In the genomic region with DNA sequence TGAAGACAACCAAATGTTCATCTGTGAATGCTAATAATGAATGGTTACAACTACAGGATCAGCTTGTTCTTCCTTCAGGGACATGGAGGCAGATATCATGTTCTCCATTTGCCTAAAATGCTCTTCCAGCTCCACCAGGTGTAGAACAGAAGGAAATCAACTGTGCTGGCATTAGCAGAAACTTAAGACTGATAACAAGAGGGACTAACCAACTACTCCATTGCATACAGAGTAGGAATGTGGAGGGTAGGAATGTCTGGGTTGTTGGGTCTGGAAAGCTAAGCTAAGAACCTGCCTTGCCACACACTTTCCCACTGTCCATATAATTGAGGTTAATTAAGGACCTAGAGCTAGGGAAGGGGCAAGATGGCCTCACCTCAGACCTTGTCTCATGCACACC, we compare ENCODE assay signal across 31 cellular contexts. TPM values are rescaled to one million over a fixed set of nuclear protein-coding genes. Genes with fewer than 3 reads are reported as not detected.
DNase-seq lines count a peak whose midpoint lies in the region; ATAC-seq, FAIRE-seq and TF ChIP-seq lines count a peak whose summit lies in the region.
"Had no signal": no experiment of that assay in that cellular context is flagged by ENCODE, and none has a peak within 500 bp of the region (broad histone marks: within the 10 kb centered on the region; RNA-seq: fewer than 3 reads in every experiment).

No MANE protein-coding gene starts in this region.

- H3K27ac ChIP-seq in CD8-positive, alpha-beta memory T cell (ENCODE audit: low read depth, low read length), result peak overlapping the region; percentile 19
- peak overlapping the region; percentile 93 for H3K27ac ChIP-seq in K562 (ENCODE audit: extremely low read depth, low read depth, low read length)
- H3K27ac ChIP-seq: C4-2B had no signal

- FAIRE-seq in K562 (lab: Jason Lieb, UNC), result no peak
- FAIRE-seq: A204.1, GM12878, GM12892, GM18507, GM19239 had no signal

- H3K9me1 ChIP-seq in K562 (ENCODE audit: control insufficient read depth, insufficient read depth, low read length), result peaks cover 2% of the 10 kb centered on the region

- H3K4me3 Mint-ChIP-seq in CD8-positive, alpha-beta memory T cell, result no peak overlapping the region
- H3K4me3 Mint-ChIP-seq in naive thymus-derived CD8-positive, alpha-beta T cell, result no peak overlapping the region
- H3K4me3 Mint-ChIP-seq in nephron progenitor cell, result no peak overlapping the region
- H3K4me3 Mint-ChIP-seq: CD4-positive, alpha-beta T cell; CD8-positive, alpha-beta T cell had no signal

- TF ChIP-seq EP300 in K562 (IDR thresholded peaks at IDR 0.05; ENCODE audit: low read length), result no peak

- peaks cover 5 to 8% (median 7%) of the 10 kb centered on the region in 3 donors for H3K4me1 Mint-ChIP-seq in CD8-positive, alpha-beta memory T cell
- peaks cover 9 to 17% (median 11%) of the 10 kb centered on the region in 4 donors for H3K4me1 Mint-ChIP-seq in naive thymus-derived CD8-positive, alpha-beta T cell
- H3K4me1 Mint-ChIP-seq in nephron progenitor cell, result no peaks in the 10 kb centered on the region

- peak overlapping the region in 1 of 8 donors; percentile 52 for H3K27ac Mint-ChIP-seq in CD8-positive, alpha-beta memory T cell
- no peak overlapping the region for H3K27ac Mint-ChIP-seq in naive thymus-derived CD8-positive, alpha-beta T cell
- H3K27ac Mint-ChIP-seq in nephron progenitor cell, result no peak overlapping the region
- H3K27ac Mint-ChIP-seq: CD4-positive, alpha-beta T cell; CD8-positive, alpha-beta T cell had no signal

- TF ChIP-seq RAD21 in K562 (CRISPR knock-in tag; conservative IDR thresholded peaks at IDR 0.05 in 1 of 2, IDR thresholded peaks at IDR 0.05 in 1 of 2), result peak; percentile 34 to 48

- H3K9me2 ChIP-seq in Loucy (replicated peaks; ENCODE audit: low read depth, low read length), result no peaks in the 10 kb centered on the region

- in situ Hi-C loops in K562 (cut with MboI), result no loop called here

- no peaks in the 10 kb centered on the region for H3F3A ChIP-seq in Loucy (ENCODE audit: low read depth)

- TF ChIP-seq CTCF in Loucy (conservative IDR thresholded peaks at IDR 0.05; ENCODE audit: low read length), result no peak
- peak in 1 of 3 experiments; percentile 11; a peak in 1 of 6 replicates for TF ChIP-seq CTCF in K562 (IDR thresholded peaks at IDR 0.05 in 2 of 3, conservative IDR thresholded peaks at IDR 0.05 in 1 of 3; ENCODE audit: insufficient read depth in 2 of 3, low read depth in 1 of 3, low read length in 3 of 3)
- TF ChIP-seq CTCF in nephron progenitor cell (IDR thresholded peaks at IDR 0.05), result no peak

- TF ChIP-seq POLR2A in K562 (conservative IDR thresholded peaks at IDR 0.05), result no peak

- H3K9ac ChIP-seq in Loucy (ENCODE audit: low read depth, low read length, poor library complexity, severe bottlenecking), result peak overlapping the region; percentile 2
- 0 out of 4 replicates have a peak overlapping the region, but pooled peaks of 1 of the 2 experiments have one; percentile 49 for H3K9ac ChIP-seq in K562 (ENCODE audit: insufficient read depth in 1 of 2, low read depth in 2 of 2, low read length in 2 of 2)
- H3K9ac ChIP-seq: BLaER1 treated with 17β-estradiol and CSF1 and Interleukin-3, amounts not matched to agents 10 nM and 100 nM had no signal

- H2AFZ ChIP-seq in Loucy (ENCODE audit: low read length), result no peak overlapping the region
- peak overlapping the region; percentile 57 for H2AFZ ChIP-seq in K562 (ENCODE audit: low read depth, low read length)

- H3K9me3 ChIP-seq in CD8-positive, alpha-beta memory T cell (ENCODE audit: low read length), result no peaks in the 10 kb centered on the region
- H3K9me3 ChIP-seq in Loucy (ENCODE audit: insufficient read depth, low read depth, low read length) (no peaks in the 10 kb centered on the region), K562 (replicated peaks; ENCODE audit: control insufficient read depth, insufficient read depth, low read depth, low read length) (no peaks in the 10 kb centered on the region)
- H3K9me3 ChIP-seq: BE2C; BLaER1 treated with 17β-estradiol and CSF1 and Interleukin-3, amounts not matched to agents 10 nM and 100 nM had no signal

- no peak overlapping the region for H3K4me2 ChIP-seq in Loucy (ENCODE audit: low read depth, low read length, poor library complexity, severe bottlenecking)
- H3K4me2 ChIP-seq in K562 (ENCODE audit: insufficient read depth, low read length), result peak overlapping the region; percentile 77; the same call in 1 of the 2 replicates

- no peak overlapping the region for H3K4me3 ChIP-seq in CD8-positive, alpha-beta memory T cell (ENCODE audit: low read length)
- no peak overlapping the region for H3K4me3 ChIP-seq in Loucy (ENCODE audit: low read length, poor library complexity, severe bottlenecking)
- H3K4me3 ChIP-seq in K562, result no peak overlapping the region
- H3K4me3 ChIP-seq: BLaER1 treated with 17β-estradiol and CSF1 and Interleukin-3, amounts not matched to agents 10 nM and 100 nM; GM12878 had no signal

- no peaks in the 10 kb centered on the region for H3K27me3 ChIP-seq in CD8-positive, alpha-beta memory T cell (ENCODE audit: insufficient read depth, low read length, poor library complexity, severe bottlenecking)
- H3K27me3 ChIP-seq in Loucy (ENCODE audit: insufficient read depth, low read length, poor library complexity, severe bottlenecking) (no peaks in the 10 kb centered on the region), K562 (ENCODE audit: control insufficient read depth in 2 of 2, insufficient read depth in 2 of 2, low read length in 2 of 2) (no peaks in the 10 kb centered on the region)
- H3K27me3 ChIP-seq: BLaER1 treated with 17β-estradiol and CSF1 and Interleukin-3, amounts not matched to agents 10 nM and 100 nM had no signal

- no TSS peak for BruUV-seq in K562 (replicated peaks; lab: Mats Ljungman, UMichigan)

- CTCF ChIA-PET in CD8-positive, alpha-beta memory T cell (lab: Charles Lee), result no interaction called here
- CTCF ChIA-PET in K562 (lab: Yijun Ruan, JAX; ENCODE audit: low intra/inter-chr PET ratio), result no interaction called here

- no peaks in the 10 kb centered on the region for H3K36me3 Mint-ChIP-seq in CD8-positive, alpha-beta memory T cell
- H3K36me3 Mint-ChIP-seq in naive thymus-derived CD8-positive, alpha-beta T cell, result no peaks in the 10 kb centered on the region
- H3K36me3 Mint-ChIP-seq in nephron progenitor cell (ENCODE audit: low read depth), result no peaks in the 10 kb centered on the region
- H3K36me3 Mint-ChIP-seq: CD8-positive, alpha-beta T cell had no signal

- no peak for ATAC-seq in K562
- ATAC-seq in naive thymus-derived CD8-positive, alpha-beta T cell, result no peak
- ATAC-seq in GM19023 (IDR thresholded peaks at IDR 0.05; ENCODE audit: unreplicated experiment), result no peak
- ATAC-seq: CD8-positive, alpha-beta T cell; GM12878 had no signal

- H3K9me3 Mint-ChIP-seq in CD8-positive, alpha-beta memory T cell, result no peaks in the 10 kb centered on the region
- no peaks in the 10 kb centered on the region for H3K9me3 Mint-ChIP-seq in naive thymus-derived CD8-positive, alpha-beta T cell
- H3K9me3 Mint-ChIP-seq in nephron progenitor cell, result no peaks in the 10 kb centered on the region
- H3K9me3 Mint-ChIP-seq: CD4-positive, alpha-beta T cell; CD8-positive, alpha-beta T cell had no signal

- no peak for DNase-seq in CD8-positive, alpha-beta memory T cell
- DNase-seq in K562 (ENCODE audit: extremely low read depth in 1 of 4, low spot score in 3 of 4) (no peak), NCI-H526 treated with DMSO at 0.1 percent for 48 hours (lab: John Stamatoyannopoulos, UW) (no peak), nephron progenitor cell (no peak)
- no peak for DNase-seq in naive thymus-derived CD8-positive, alpha-beta T cell
- DNase-seq: 8988T; ACHN; BE2C; CD4-positive, alpha-beta T cell; COR-L47; DMS 273 treated with DMSO at 0.1 percent for 48 hours; DMS153; DMS53; DMS79; DND-41; EL; GDM1 had no signal

- intact Hi-C loops in K562 (cut with micrococcal nuclease), result loop anchor here (5.0 kb wide), 1 partner anchor 76 kb away; no protein-coding TSS in a partner anchor

- no peaks in the 10 kb centered on the region for H3K79me2 ChIP-seq in Loucy (ENCODE audit: insufficient read depth, low read length)
- H3K79me2 ChIP-seq in K562 (ENCODE audit: control insufficient read depth, insufficient read depth, low read length), result no peaks in the 10 kb centered on the region

- peaks cover 6% of the 10 kb centered on the region for H3K4me1 ChIP-seq in CD8-positive, alpha-beta memory T cell (ENCODE audit: insufficient read depth, low read length)
- H3K4me1 ChIP-seq in Loucy (ENCODE audit: insufficient read depth, low read length, poor library complexity, severe bottlenecking) (peaks cover 48% of the 10 kb centered on the region), K562 (replicated peaks in 1 of 2; ENCODE audit: control insufficient read depth in 2 of 2, insufficient read depth in 2 of 2, low read length in 2 of 2) (peaks cover 30 to 40% of the 10 kb centered on the region in 2 experiments; a peak in 4 of 5 replicates)
- H3K4me1 ChIP-seq: BE2C had no signal

- POLR2A ChIA-PET in CD8-positive, alpha-beta memory T cell (lab: Charles Lee), result no interaction called here
- POLR2A ChIA-PET in K562 (lab: Yijun Ruan, JAX), result interaction anchor here (0.6 to 1.8 kb wide), 4 partner anchors 9 to 18 kb away, joined by 3 to 5 read pairs (median 4); partner anchors contain the start of gene KRT1
- POLR2A ChIA-PET in naive thymus-derived CD8-positive, alpha-beta T cell (lab: Charles Lee), result interaction anchor here (1.3 kb wide), 1 partner anchor 24 kb away, joined by 3 read pairs; no protein-coding TSS in a partner anchor

- peaks cover 7 to 31% of the 10 kb centered on the region in 2 donors for H3K27me3 Mint-ChIP-seq in CD8-positive, alpha-beta memory T cell
- H3K27me3 Mint-ChIP-seq in naive thymus-derived CD8-positive, alpha-beta T cell, result no peaks in the 10 kb centered on the region
- peaks cover 9% of the 10 kb centered on the region for H3K27me3 Mint-ChIP-seq in nephron progenitor cell (ENCODE audit: low read depth, poor library complexity)
- H3K27me3 Mint-ChIP-seq: CD4-positive, alpha-beta T cell had no signal

- no peaks in the 10 kb centered on the region for H3K36me3 ChIP-seq in CD8-positive, alpha-beta memory T cell (ENCODE audit: insufficient read depth, low read length)
- H3K36me3 ChIP-seq in Loucy (ENCODE audit: insufficient read depth, low read length) (no peaks in the 10 kb centered on the region), K562 (ENCODE audit: control insufficient read depth, insufficient read depth, low read length) (no peaks in the 10 kb centered on the region)
- H3K36me3 ChIP-seq: BE2C; BLaER1 treated with 17β-estradiol and CSF1 and Interleukin-3, amounts not matched to agents 10 nM and 100 nM had no signal

- H4K20me1 ChIP-seq in Loucy (ENCODE audit: insufficient read depth, low read length, poor library complexity, severe bottlenecking) (no peaks in the 10 kb centered on the region), K562 (replicated peaks; ENCODE audit: control insufficient read depth, insufficient read depth, low read length) (no peaks in the 10 kb centered on the region)
- H4K20me1 ChIP-seq: BLaER1 treated with 17β-estradiol and CSF1 and Interleukin-3, amounts not matched to agents 10 nM and 100 nM had no signal

RNA-seq across cellular contexts. Expression of gene KRT2, which starts 11.4 kb away (rescaled TPM):
- not detected for total RNA-seq in CD8-positive, alpha-beta memory T cell
- polyA plus RNA-seq in CD8-positive, alpha-beta memory T cell, result 0.16 TPM
- total RNA-seq in K562 (2011; cell fraction: chromatin; rRNA removed; ENCODE audit: low replicate concordance), result not detected in 2 replicates
- total RNA-seq in K562 (2011; cell fraction: nucleolus; rRNA removed), result not detected in 2 replicates
- not detected in 2 replicates for total RNA-seq in K562 (2011; cell fraction: nucleoplasm; rRNA removed)
- total RNA-seq in K562 (2014; rRNA removed) (0.04 TPM in 1 of 2 replicates, not detected in the other), K562 (2014; rRNA removed; fragmentation: Illumina TruSeq; extraction: Trizol) (0.04 and 0.10 TPM in 2 replicates), K562 (2015; rRNA removed; fragmentation: Illumina TruSeq; extraction: Trizol) (0.60 and 0.69 TPM in 2 replicates), K562 (2021) (0.11 TPM in 1 of 2 replicates, not detected in the other)
- polyA plus RNA-seq in K562 (2011; rRNA removed) (0.03 and 0.04 TPM in 2 replicates), K562 (2014; fragmentation: Illumina TruSeq; extraction: Trizol) (0.06 TPM in 1 of 2 replicates, not detected in the other), K562 (2014; fragmentation: Nextera tagmentation; extraction: Ambion mirVana) (under 1 TPM; 0.07 to 0.10 TPM), K562 (2014; rRNA removed) (0.17 TPM in 1 of 2 replicates, not detected in the other)
- polyA plus RNA-seq in K562 (2011; cell fraction: cytosol; rRNA removed), result not detected in 2 replicates
- 0.06 TPM in 1 of 2 replicates, not detected in the other for polyA plus RNA-seq in K562 (2011; cell fraction: nucleus; rRNA removed)
- polyA plus RNA-seq in K562 (2012), result 0.42 and 0.87 TPM in 2 replicates
- not detected in 2 replicates for polyA minus RNA-seq in K562 (2011; rRNA and poly(A)+ RNA removed)
- not detected in 2 replicates for polyA minus RNA-seq in K562 (2011; cell fraction: cytosol; rRNA and poly(A)+ RNA removed)
- polyA minus RNA-seq in K562 (2011; cell fraction: nucleus; rRNA and poly(A)+ RNA removed), result not detected in 2 replicates
- under 1 TPM; 0.62 to 0.77 TPM for total RNA-seq in naive thymus-derived CD8-positive, alpha-beta T cell
- polyA plus RNA-seq in naive thymus-derived CD8-positive, alpha-beta T cell, result 1 to 10 TPM; 1.1 to 3.4 (median 1.2) TPM
- total RNA-seq: A673, G401 had no signal
- polyA plus RNA-seq: AG04450 had no signal

RNA-seq across cellular contexts. Expression of gene KRT1, which starts 16.8 kb away (rescaled TPM):
- total RNA-seq in CD8-positive, alpha-beta memory T cell, result not detected
- polyA plus RNA-seq in CD8-positive, alpha-beta memory T cell, result 3.4 TPM
- not detected in 2 replicates for total RNA-seq in K562 (2011; cell fraction: chromatin; rRNA removed; ENCODE audit: low replicate concordance)
- total RNA-seq in K562 (2011; cell fraction: nucleolus; rRNA removed), result not detected in 2 replicates
- total RNA-seq in K562 (2011; cell fraction: nucleoplasm; rRNA removed), result not detected in 2 replicates
- total RNA-seq in K562 (2014; rRNA removed) (not detected in 2 replicates), K562 (2014; rRNA removed; fragmentation: Illumina TruSeq; extraction: Trizol) (not detected in 2 replicates), K562 (2015; rRNA removed; fragmentation: Illumina TruSeq; extraction: Trizol) (0.11 and 0.18 TPM in 2 replicates), K562 (2021) (not detected in 2 replicates)
- polyA plus RNA-seq in K562 (2011; rRNA removed) (not detected in 2 replicates), K562 (2014; fragmentation: Illumina TruSeq; extraction: Trizol) (not detected in 2 replicates), K562 (2014; fragmentation: Nextera tagmentation; extraction: Ambion mirVana) (not detected), K562 (2014; rRNA removed) (not detected in 2 replicates)
- not detected in 2 replicates for polyA plus RNA-seq in K562 (2011; cell fraction: cytosol; rRNA removed)
- not detected in 2 replicates for polyA plus RNA-seq in K562 (2011; cell fraction: nucleus; rRNA removed)
- polyA plus RNA-seq in K562 (2012), result 0.33 TPM in 1 of 2 replicates, not detected in the other
- not detected in 2 replicates for polyA minus RNA-seq in K562 (2011; rRNA and poly(A)+ RNA removed)
- not detected in 2 replicates for polyA minus RNA-seq in K562 (2011; cell fraction: cytosol; rRNA and poly(A)+ RNA removed)
- polyA minus RNA-seq in K562 (2011; cell fraction: nucleus; rRNA and poly(A)+ RNA removed), result not detected in 2 replicates
- total RNA-seq in naive thymus-derived CD8-positive, alpha-beta T cell, result not detected
- under 1 TPM in 1 of 3 donors, not detected in 2; 0.31 TPM for polyA plus RNA-seq in naive thymus-derived CD8-positive, alpha-beta T cell
- total RNA-seq: A673, Daoy, G401, GM12878 had no signal
- polyA plus RNA-seq: AG04450, GM12878 had no signal

RNA-seq across cellular contexts. Expression of gene KRT77, which starts 39.9 kb away (rescaled TPM):
- total RNA-seq in CD8-positive, alpha-beta memory T cell, result not detected
- not detected for polyA plus RNA-seq in CD8-positive, alpha-beta memory T cell
- not detected in 2 replicates for total RNA-seq in K562 (2011; cell fraction: chromatin; rRNA removed; ENCODE audit: low replicate concordance)
- not detected in 2 replicates for total RNA-seq in K562 (2011; cell fraction: nucleolus; rRNA removed)
- not detected in 2 replicates for total RNA-seq in K562 (2011; cell fraction: nucleoplasm; rRNA removed)
- total RNA-seq in K562 (2014; rRNA removed), result not detected in 2 replicates
- total RNA-seq in K562 (2014; rRNA removed; fragmentation: Illumina TruSeq; extraction: Trizol), result not detected in 2 replicates
- not detected in 2 replicates for total RNA-seq in K562 (2015; rRNA removed; fragmentation: Illumina TruSeq; extraction: Trizol)
- total RNA-seq in K562 (2021), result not detected in 2 replicates
- polyA plus RNA-seq in K562 (2011; rRNA removed), result not detected in 2 replicates
- not detected in 2 replicates for polyA plus RNA-seq in K562 (2011; cell fraction: cytosol; rRNA removed)
- not detected in 2 replicates for polyA plus RNA-seq in K562 (2011; cell fraction: nucleus; rRNA removed)
- 0.03 and 0.07 TPM in 2 replicates for polyA plus RNA-seq in K562 (2012)
- not detected in 2 replicates for polyA plus RNA-seq in K562 (2014; fragmentation: Illumina TruSeq; extraction: Trizol)
- polyA plus RNA-seq in K562 (2014; fragmentation: Nextera tagmentation; extraction: Ambion mirVana), result not detected
- not detected in 2 replicates for polyA plus RNA-seq in K562 (2014; rRNA removed)
- not detected in 2 replicates for polyA minus RNA-seq in K562 (2011; rRNA and poly(A)+ RNA removed)
- not detected in 2 replicates for polyA minus RNA-seq in K562 (2011; cell fraction: cytosol; rRNA and poly(A)+ RNA removed)
- polyA minus RNA-seq in K562 (2011; cell fraction: nucleus; rRNA and poly(A)+ RNA removed), result not detected in 2 replicates
- not detected for total RNA-seq in naive thymus-derived CD8-positive, alpha-beta T cell
- polyA plus RNA-seq in naive thymus-derived CD8-positive, alpha-beta T cell, result under 1 TPM in 1 of 3 donors, not detected in 2; 0.12 TPM
- total RNA-seq: A673; CD8-positive, alpha-beta T cell; Daoy; G401; GM12878 had no signal
- polyA plus RNA-seq: AG04450, GM12878 had no signal

RNA-seq across cellular contexts. Expression of gene KRT73, which starts 45.1 kb away (rescaled TPM):
- under 1 TPM in 1 of 2 experiments, not detected in 1; 0.13 TPM for total RNA-seq in CD8-positive, alpha-beta memory T cell
- polyA plus RNA-seq in CD8-positive, alpha-beta memory T cell, result 0.24 TPM
- not detected in 2 replicates for total RNA-seq in K562 (2011; cell fraction: chromatin; rRNA removed; ENCODE audit: low replicate concordance)
- not detected in 2 replicates for total RNA-seq in K562 (2011; cell fraction: nucleolus; rRNA removed)
- total RNA-seq in K562 (2011; cell fraction: nucleoplasm; rRNA removed), result not detected in 2 replicates
- total RNA-seq in K562 (2014; rRNA removed) (0.14 TPM in 1 of 2 replicates, not detected in the other), K562 (2014; rRNA removed; fragmentation: Illumina TruSeq; extraction: Trizol) (not detected in 2 replicates), K562 (2015; rRNA removed; fragmentation: Illumina TruSeq; extraction: Trizol) (0.11 and 0.18 TPM in 2 replicates), K562 (2021) (not detected in 2 replicates)
- polyA plus RNA-seq in K562 (2011; rRNA removed) (not detected in 2 replicates), K562 (2014; fragmentation: Illumina TruSeq; extraction: Trizol) (0.09 TPM in 1 of 2 replicates, not detected in the other), K562 (2014; fragmentation: Nextera tagmentation; extraction: Ambion mirVana) (not detected), K562 (2014; rRNA removed) (0.13 TPM in 1 of 2 replicates, not detected in the other)
- not detected in 2 replicates for polyA plus RNA-seq in K562 (2011; cell fraction: cytosol; rRNA removed)
- polyA plus RNA-seq in K562 (2011; cell fraction: nucleus; rRNA removed), result 0.13 TPM in 1 of 2 replicates, not detected in the other
- 0.18 and 0.37 TPM in 2 replicates for polyA plus RNA-seq in K562 (2012)
- not detected in 2 replicates for polyA minus RNA-seq in K562 (2011; rRNA and poly(A)+ RNA removed)
- polyA minus RNA-seq in K562 (2011; cell fraction: cytosol; rRNA and poly(A)+ RNA removed), result not detected in 2 replicates
- polyA minus RNA-seq in K562 (2011; cell fraction: nucleus; rRNA and poly(A)+ RNA removed), result not detected in 2 replicates
- 1 to 10 TPM; 8.5 to 10.0 TPM for total RNA-seq in naive thymus-derived CD8-positive, alpha-beta T cell
- 10 to 100 TPM in 1 of 3 donors, 1 to 10 TPM in 1, under 1 TPM in 1; 0.72 to 10.0 (median 1.8) TPM for polyA plus RNA-seq in naive thymus-derived CD8-positive, alpha-beta T cell
- total RNA-seq: A673, Daoy, G401, GM12878 had no signal
- polyA plus RNA-seq: AG04450, GM12878 had no signal
